In the genomic region with DNA sequence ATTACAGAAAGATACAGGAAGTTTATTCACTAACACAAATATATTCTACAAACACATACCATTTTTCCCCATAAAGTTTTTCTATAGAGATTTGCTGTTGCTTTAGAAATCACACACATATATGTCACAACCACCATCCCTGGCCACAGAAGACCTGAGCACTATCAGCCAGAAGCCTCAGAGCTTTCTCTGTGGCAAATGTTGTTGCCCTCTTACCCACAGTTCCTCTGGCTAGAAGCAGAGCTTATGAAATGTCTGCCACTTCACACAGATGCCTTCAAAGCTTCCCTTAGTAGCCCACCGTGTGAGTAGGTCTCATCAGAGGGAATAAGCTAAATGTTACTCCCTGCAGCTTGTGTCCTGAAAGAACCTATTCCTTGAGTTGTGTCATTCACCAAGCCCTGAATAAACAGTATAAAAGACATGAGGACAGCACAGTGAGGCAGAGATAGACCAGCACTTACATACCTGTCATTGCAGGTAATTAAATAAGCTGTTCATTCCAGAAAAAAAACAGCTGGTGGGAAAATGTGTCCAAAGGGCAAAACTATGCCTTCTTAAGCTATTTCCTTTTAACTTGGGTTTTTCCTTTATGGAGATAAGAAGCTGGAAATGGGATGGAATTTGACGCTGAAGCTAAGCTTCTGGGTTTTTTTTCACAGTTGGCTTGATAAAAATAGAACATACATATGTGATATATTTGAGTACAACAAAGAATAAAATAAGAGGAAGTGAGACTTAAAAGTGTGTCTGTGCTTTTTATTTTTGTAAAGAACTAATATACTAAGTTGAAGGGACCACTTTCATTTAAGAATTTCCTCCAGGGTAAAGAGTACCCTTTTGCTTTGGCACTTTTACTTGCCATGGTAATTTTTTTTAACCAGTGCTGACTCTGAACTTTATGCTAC, we compare ENCODE assay signal across 13 cellular contexts.
DNase-seq lines count a peak whose midpoint lies in the region; ATAC-seq and TF ChIP-seq lines count a peak whose summit lies in the region.
"Had no signal": no experiment of that assay in that cellular context is flagged by ENCODE, and none has a peak within 500 bp of the region (broad histone marks: within the 10 kb centered on the region; RNA-seq: fewer than 3 reads in every experiment).

No MANE protein-coding gene starts in this region.

- no peak overlapping the region for H3K9ac ChIP-seq in mesenchymal stem cell (ENCODE audit: low read length)

- H3K27me3 ChIP-seq in mesenchymal stem cell (ENCODE audit: control insufficient read depth in 1 of 2, insufficient read depth in 1 of 2, low read length in 2 of 2) (no peaks in the 10 kb centered on the region), dorsolateral prefrontal cortex (no peaks in the 10 kb centered on the region), uterus (no peaks in the 10 kb centered on the region)

- TF ChIP-seq POLR2A in uterus (IDR thresholded peaks at IDR 0.05): no peak

- ATAC-seq in GM18907 (IDR thresholded peaks at IDR 0.05; ENCODE audit: unreplicated experiment) (peak; percentile 71), HG02588 (IDR thresholded peaks at IDR 0.05; ENCODE audit: unreplicated experiment) (peak; percentile 60), HG03520 (IDR thresholded peaks at IDR 0.05; ENCODE audit: unreplicated experiment) (peak; percentile 65)
- ATAC-seq: effector memory CD8-positive, alpha-beta T cell; HepG2 had no signal

- H2BK120ac ChIP-seq in mesenchymal stem cell (ENCODE audit: low read depth, low read length): no peak overlapping the region

- H3K14ac ChIP-seq in mesenchymal stem cell (ENCODE audit: low read length in 2 of 2): no peak overlapping the region

- no peak overlapping the region for H2BK12ac ChIP-seq in mesenchymal stem cell (ENCODE audit: low read length in 2 of 2)

- no peak overlapping the region for H2BK5ac ChIP-seq in mesenchymal stem cell (ENCODE audit: low read depth, low read length, poor library complexity, severe bottlenecking)

- no peaks in the 10 kb centered on the region for H3K79me1 ChIP-seq in mesenchymal stem cell (replicated peaks; ENCODE audit: low read length, poor library complexity, severe bottlenecking)

- H3K4ac ChIP-seq in mesenchymal stem cell (ENCODE audit: low read depth in 1 of 2, low read length in 2 of 2): no peak overlapping the region

- H3K4me3 ChIP-seq in mesenchymal stem cell (ENCODE audit: insufficient read depth in 1 of 2, low read depth in 1 of 2, low read length in 2 of 2): no peak overlapping the region
- no peak overlapping the region for H3K4me3 ChIP-seq in dorsolateral prefrontal cortex
- no peak overlapping the region for H3K4me3 ChIP-seq in uterus

- H2AFZ ChIP-seq in mesenchymal stem cell (ENCODE audit: low read depth, low read length): no peak overlapping the region

- H2BK15ac ChIP-seq in mesenchymal stem cell (ENCODE audit: low read depth, poor library complexity, severe bottlenecking): no peak overlapping the region

- 63% methylated on average over 1 of the region's 2 CpGs for WGBS in mesenchymal stem cell

- TF ChIP-seq CTCF in dorsolateral prefrontal cortex (IDR thresholded peaks at IDR 0.05 in 54 of 56, conservative IDR thresholded peaks at IDR 0.05 in 2 of 56; ENCODE audit: low read depth in 1 of 56, partially characterized antibody in 56 of 56) (no peak), uterus (IDR thresholded peaks at IDR 0.05) (no peak)

- no peak overlapping the region for H4K8ac ChIP-seq in mesenchymal stem cell (ENCODE audit: low read length)

- no peak overlapping the region for H2AK5ac ChIP-seq in mesenchymal stem cell (ENCODE audit: low read length, severe bottlenecking)

- no peaks in the 10 kb centered on the region for H3K9me3 ChIP-seq in mesenchymal stem cell (ENCODE audit: control insufficient read depth, low read length)
- H3K9me3 ChIP-seq in uterus: no peaks in the 10 kb centered on the region

- DNase-seq in mesenchymal stem cell: no peak
- DNase-seq in dorsolateral prefrontal cortex: no peak
- DNase-seq in uterus: no peak
- no peak for DNase-seq in NCI-H1436 treated with DMSO at 0.1 percent for 48 hours (lab: John Stamatoyannopoulos, UW)
- no peak for DNase-seq in activated T-cell treated with anti-CD3 and anti-CD28 coated beads for 4 hours
- DNase-seq: activated effector memory CD4-positive, alpha-beta T cell treated with Interleukin-2 at 50 U/mL for 16 hours; effector memory CD8-positive, alpha-beta T cell; posterior cingulate gyrus; SHP77 had no signal

- intact Hi-C loops in dorsolateral prefrontal cortex (cut with DNase I): loop anchor here (5.0 to 10.0 kb wide), 5 partner anchors 192 to 477 kb away; a partner anchor contains a TSS
- intact Hi-C loops in uterus (cut with DNase I; ENCODE audit: low total_unique reads): no loop called here

- no peak overlapping the region for H4K91ac ChIP-seq in mesenchymal stem cell (ENCODE audit: low read length)

- no peak overlapping the region for H3K18ac ChIP-seq in mesenchymal stem cell (ENCODE audit: low read depth in 1 of 2, low read length in 2 of 2)

- H3K4me2 ChIP-seq in mesenchymal stem cell (ENCODE audit: low read length, poor library complexity, severe bottlenecking): peak overlapping the region; percentile 28

- no peaks in the 10 kb centered on the region for H3K4me1 ChIP-seq in mesenchymal stem cell (ENCODE audit: control insufficient read depth, insufficient read depth, low read depth, low read length)
- H3K4me1 ChIP-seq in uterus: no peaks in the 10 kb centered on the region

- no peaks in the 10 kb centered on the region for H3K36me3 ChIP-seq in mesenchymal stem cell (ENCODE audit: control insufficient read depth in 1 of 2, insufficient read depth in 2 of 2, low read depth in 1 of 2, low read length in 2 of 2)
- H3K36me3 ChIP-seq in uterus: no peaks in the 10 kb centered on the region

- no peak overlapping the region for H3K27ac ChIP-seq in mesenchymal stem cell (ENCODE audit: low read length, poor library complexity, severe bottlenecking)
- H3K27ac ChIP-seq in dorsolateral prefrontal cortex: no peak overlapping the region
- no peak overlapping the region for H3K27ac ChIP-seq in uterus

- H3K23ac ChIP-seq in mesenchymal stem cell (ENCODE audit: low read length in 2 of 2): no peak overlapping the region
